14 cellular contexts compared by ENCODE assay signal in the genomic region with DNA sequence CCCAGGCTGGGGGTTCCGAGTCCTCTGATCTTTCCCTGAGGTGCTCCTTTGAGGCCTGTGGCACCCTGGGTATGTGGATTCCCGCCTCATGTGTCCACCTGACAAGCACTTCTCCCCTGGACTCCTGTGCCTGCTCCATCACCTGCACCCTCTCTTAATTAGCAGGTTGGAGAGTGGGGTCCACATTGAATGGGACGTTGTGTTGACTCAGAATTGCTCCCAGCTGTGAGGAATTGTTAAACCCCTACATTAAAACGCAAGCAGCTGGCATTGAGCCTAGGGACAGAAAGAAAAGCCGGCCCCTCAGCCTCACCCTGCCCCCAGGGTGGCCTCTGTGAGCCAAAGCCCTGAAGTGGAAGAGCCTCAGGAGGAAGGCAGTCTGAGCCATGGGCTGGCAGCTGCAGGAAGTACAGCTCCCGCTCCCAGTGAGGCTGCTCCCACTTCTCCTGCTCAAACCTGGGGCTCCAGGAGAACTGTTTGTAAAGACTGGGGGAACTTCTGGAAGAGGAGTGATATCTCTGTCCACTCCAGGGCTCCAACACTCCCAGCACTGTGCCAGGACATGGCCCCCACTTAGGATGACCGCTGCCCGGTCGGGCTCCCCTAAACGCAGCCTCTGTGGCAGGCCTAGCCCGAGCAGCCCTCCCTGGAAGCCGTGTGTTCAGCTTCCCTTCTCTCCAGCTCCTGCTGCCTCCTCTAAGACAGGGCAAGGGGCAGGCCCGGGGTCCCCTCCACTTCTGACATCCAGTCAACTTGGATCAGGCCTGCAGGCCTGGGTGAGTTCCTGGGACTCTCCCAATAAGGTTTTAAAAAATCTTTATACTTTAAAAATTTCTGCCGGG. TPM values are rescaled to one million over a fixed set of nuclear protein-coding genes. Genes with fewer than 3 reads are reported as not detected.
A peak's percentile ranks its signal among the peaks of the same experiment; 100 is the strongest.
DNase-seq lines count a peak whose midpoint lies in the region; ATAC-seq and TF ChIP-seq lines count a peak whose summit lies in the region.
"Had no signal": no experiment of that assay in that cellular context is flagged by ENCODE, and none has a peak within 500 bp of the region (broad histone marks: within the 10 kb centered on the region; RNA-seq: fewer than 3 reads in every experiment).

No MANE protein-coding gene starts in this region.

- TF ChIP-seq CTCF in natural killer cell (IDR thresholded peaks at IDR 0.05) = no peak

- H3K4me3 Mint-ChIP-seq in natural killer cell treated with Interleukin-12 subunit alpha and Interleukin-12 subunit beta and Interleukin-15 and Interleukin-18, amount 100 ng/mL, for 72 hours = no peak overlapping the region
- H3K4me3 Mint-ChIP-seq in natural killer cell = no peak overlapping the region
- no peak overlapping the region for H3K4me3 Mint-ChIP-seq in T-helper 17 cell
- H3K4me3 Mint-ChIP-seq: activated naive CD4-positive, alpha-beta T cell treated with anti-CD3 and anti-CD28 coated beads, Interleukin-2, amount 50 U/mL, for 24 hours had no signal

- H3K27ac Mint-ChIP-seq in natural killer cell treated with Interleukin-12 subunit alpha and Interleukin-12 subunit beta and Interleukin-15 and Interleukin-18, amount 100 ng/mL, for 72 hours = no peak overlapping the region
- H3K27ac Mint-ChIP-seq in natural killer cell (no peak overlapping the region), T-helper 17 cell (no peak overlapping the region)
- H3K27ac Mint-ChIP-seq: activated naive CD4-positive, alpha-beta T cell treated with anti-CD3 and anti-CD28 coated beads, Interleukin-2, amount 50 U/mL, for 24 hours had no signal

- intact Hi-C loops in natural killer cell (cut with micrococcal nuclease) = no loop called here

- no peaks in the 10 kb centered on the region for H3K36me3 Mint-ChIP-seq in natural killer cell treated with Interleukin-12 subunit alpha and Interleukin-12 subunit beta and Interleukin-15 and Interleukin-18, amount 100 ng/mL, for 72 hours
- H3K36me3 Mint-ChIP-seq in natural killer cell (no peaks in the 10 kb centered on the region), T-helper 17 cell (ENCODE audit: low read depth) (peaks cover 3% of the 10 kb centered on the region)
- H3K36me3 Mint-ChIP-seq: activated naive CD4-positive, alpha-beta T cell treated with anti-CD3 and anti-CD28 coated beads, Interleukin-2, amount 50 U/mL, for 24 hours had no signal

- DNase-seq in natural killer cell treated with Interleukin-12 subunit alpha and Interleukin-12 subunit beta and Interleukin-15 and Interleukin-18, amount 100 ng/mL, for 72 hours (ENCODE audit: low spot score) = peak; percentile 44
- DNase-seq in natural killer cell (no peak), NCI-H2227 (lab: John Stamatoyannopoulos, UW; ENCODE audit: unreplicated experiment) (peak; percentile 63), fibroblast of peridontal ligament (ENCODE audit: extremely low read depth) (peak; percentile 29), AML-193 (lab: John Stamatoyannopoulos, UW) (no peak), T-helper 17 cell (no peak), glomerular visceral epithelial cell (ENCODE audit: extremely low spot score) (no peak)
- DNase-seq: C1 segment of cervical spinal cord, left cardiac atrium, NCI-H1694, occipital lobe had no signal

- no peaks in the 10 kb centered on the region for H3K9me3 ChIP-seq in T-helper 17 cell (ENCODE audit: control insufficient read depth, low read length, poor library complexity, severe bottlenecking)
- H3K9me3 ChIP-seq: SJSA1 had no signal

- no peak for ATAC-seq in natural killer cell treated with Interleukin-12 subunit alpha and Interleukin-12 subunit beta and Interleukin-15 and Interleukin-18, amount 100 ng/mL, for 72 hours
- ATAC-seq in natural killer cell (no peak), HG03108 (IDR thresholded peaks at IDR 0.05; ENCODE audit: unreplicated experiment) (no peak), T-helper 17 cell (no peak)
- ATAC-seq: left cardiac atrium had no signal

- no peaks in the 10 kb centered on the region for H3K9me3 Mint-ChIP-seq in natural killer cell treated with Interleukin-12 subunit alpha and Interleukin-12 subunit beta and Interleukin-15 and Interleukin-18, amount 100 ng/mL, for 72 hours
- no peaks in the 10 kb centered on the region for H3K9me3 Mint-ChIP-seq in natural killer cell
- H3K9me3 Mint-ChIP-seq: activated naive CD4-positive, alpha-beta T cell treated with anti-CD3 and anti-CD28 coated beads, Interleukin-2, amount 50 U/mL, for 24 hours had no signal

- no peaks in the 10 kb centered on the region for H3K27me3 Mint-ChIP-seq in natural killer cell treated with Interleukin-12 subunit alpha and Interleukin-12 subunit beta and Interleukin-15 and Interleukin-18, amount 100 ng/mL, for 72 hours
- no peaks in the 10 kb centered on the region for H3K27me3 Mint-ChIP-seq in natural killer cell (ENCODE audit: low read depth in 2 of 2)
- H3K27me3 Mint-ChIP-seq in T-helper 17 cell = peaks cover 12% of the 10 kb centered on the region
- H3K27me3 Mint-ChIP-seq: activated naive CD4-positive, alpha-beta T cell treated with anti-CD3 and anti-CD28 coated beads, Interleukin-2, amount 50 U/mL, for 24 hours had no signal

- H3K4me1 Mint-ChIP-seq in natural killer cell treated with Interleukin-12 subunit alpha and Interleukin-12 subunit beta and Interleukin-15 and Interleukin-18, amount 100 ng/mL, for 72 hours (ENCODE audit: low read depth in 2 of 2) = no peaks in the 10 kb centered on the region
- no peaks in the 10 kb centered on the region for H3K4me1 Mint-ChIP-seq in natural killer cell
- H3K4me1 Mint-ChIP-seq in T-helper 17 cell = no peaks in the 10 kb centered on the region
- H3K4me1 Mint-ChIP-seq: activated naive CD4-positive, alpha-beta T cell treated with anti-CD3 and anti-CD28 coated beads, Interleukin-2, amount 50 U/mL, for 24 hours had no signal

RNA-seq across cellular contexts. Expression of a gene that starts 1.8 kb away (rescaled TPM):
- total RNA-seq in natural killer cell treated with Interleukin-12 subunit alpha and Interleukin-12 subunit beta and Interleukin-15 and Interleukin-18, amount 100 ng/mL, for 72 hours = not detected
- total RNA-seq in natural killer cell = not detected
- total RNA-seq in T-helper 17 cell = not detected
- total RNA-seq: occipital lobe, SJSA1 had no signal

RNA-seq across cellular contexts. Expression of a gene that starts 15.7 kb away (rescaled TPM):
- not detected for total RNA-seq in natural killer cell treated with Interleukin-12 subunit alpha and Interleukin-12 subunit beta and Interleukin-15 and Interleukin-18, amount 100 ng/mL, for 72 hours
- total RNA-seq in natural killer cell (under 1 TPM in 2 of 3 donors, not detected in 1; 0.11 to 0.12 TPM), T-helper 17 cell (not detected)

Comparison
In these comparisons a context has a peak if more than half of its experiments do, and no peak if none do; other contexts are left out.
1. DNase-seq: peak in natural killer cell treated with Interleukin-12 subunit alpha and Interleukin-12 subunit beta and Interleukin-15 and Interleukin-18, amount 100 ng/mL, for 72 hours (single experiment), NCI-H2227 (single experiment) and fibroblast of peridontal ligament (single experiment); none in natural killer cell (single experiment), AML-193 (0 of 2), T-helper 17 cell (0 of 3) and glomerular visceral epithelial cell (single experiment).